In genomic region chr2:169694113-169694893, GRCh38 we compare ENCODE assay signal across 1 cellular context.
TF ChIP-seq lines count a peak whose summit lies in the region.

Gene CFAP210 (minus strand): TSS chr2:169694405. CDS start chr2:169694327, 78 bp downstream.
Gene PHOSPHO2 (plus strand): TSS chr2:169694469. CDS start chr2:169700972, 6,503 bp downstream.

TF ChIP-seq in HepG2, 621 proteins besides CTCF, POLR2A, EP300 and RAD21 (continued from another document and continues in another):
- 0 out of 2 replicates have a peak, but pooled peaks have one; percentile 53 for TF ChIP-seq CENPT (CRISPR knock-in tag; IDR thresholded peaks at IDR 0.05; ENCODE audit: low read depth)
- TF ChIP-seq ZMAT5 (CRISPR knock-in tag; IDR thresholded peaks at IDR 0.05; ENCODE audit: borderline replicate concordance, low read depth): no peak
- no peak for TF ChIP-seq GPBP1L1 (CRISPR knock-in tag; IDR thresholded peaks at IDR 0.05)
- 0 out of 2 replicates have a peak, but pooled peaks have one; percentile 92 for TF ChIP-seq SALL2 (CRISPR knock-in tag; IDR thresholded peaks at IDR 0.05)
- TF ChIP-seq ZNF784 (CRISPR knock-in tag; IDR thresholded peaks at IDR 0.05; ENCODE audit: borderline replicate concordance): peak; percentile 89; the same call in 1 of the 2 replicates
- TF ChIP-seq ZXDC (CRISPR knock-in tag; IDR thresholded peaks at IDR 0.05): peak; percentile 90; the same call in 1 of the 2 replicates
- peak; percentile 51; the same call in 1 of the 2 replicates for TF ChIP-seq ZNF263 (CRISPR knock-in tag; IDR thresholded peaks at IDR 0.05)
- TF ChIP-seq ZNF264 (CRISPR knock-in tag; IDR thresholded peaks at IDR 0.05): peak; percentile 77
- peak; percentile 61; the same call in 1 of the 2 replicates for TF ChIP-seq ZNF800 (CRISPR knock-in tag; IDR thresholded peaks at IDR 0.05)
- no peak for TF ChIP-seq PREB (CRISPR knock-in tag; IDR thresholded peaks at IDR 0.05)
- TF ChIP-seq ZNF350 (CRISPR knock-in tag; IDR thresholded peaks at IDR 0.05; ENCODE audit: borderline replicate concordance, low read depth): peak; percentile 96
- TF ChIP-seq RBM22 (optimal IDR thresholded peaks at IDR 0.05; ENCODE audit: low read length): no peak
- TF ChIP-seq PRDM15 (CRISPR knock-in tag; IDR thresholded peaks at IDR 0.05): no peak
- peak; percentile 77 for TF ChIP-seq GATAD2A (CRISPR knock-in tag; IDR thresholded peaks at IDR 0.05)
- no peak; the same call in 1 of the 2 replicates for TF ChIP-seq GLMP (CRISPR knock-in tag; IDR thresholded peaks at IDR 0.05; ENCODE audit: borderline replicate concordance)
- no peak; the same call in 1 of the 2 replicates for TF ChIP-seq ZNF646 (CRISPR knock-in tag; IDR thresholded peaks at IDR 0.05)
- TF ChIP-seq HCFC1 (IDR thresholded peaks at IDR 0.05; ENCODE audit: low read depth, low read length): peak; percentile 14; the same call in 1 of the 2 replicates
- TF ChIP-seq DDIT3 (CRISPR knock-in tag; IDR thresholded peaks at IDR 0.05): no peak
- no peak for TF ChIP-seq ZNF30 (CRISPR knock-in tag; IDR thresholded peaks at IDR 0.05)
- 0 out of 2 replicates have a peak, but pooled peaks have one; percentile 70 for TF ChIP-seq GATA4 (IDR thresholded peaks at IDR 0.05; ENCODE audit: borderline replicate concordance, low read depth)
- peak; percentile 91 for TF ChIP-seq SMYD3 (CRISPR knock-in tag; IDR thresholded peaks at IDR 0.05)
- no peak; the same call in 1 of the 2 replicates for TF ChIP-seq CCDC6 (CRISPR knock-in tag; IDR thresholded peaks at IDR 0.05)
- peak; percentile 91 for TF ChIP-seq THAP7 (CRISPR knock-in tag; IDR thresholded peaks at IDR 0.05)
- TF ChIP-seq ZNF737 (CRISPR knock-in tag; IDR thresholded peaks at IDR 0.05; ENCODE audit: borderline replicate concordance): peak; percentile 41; the same call in 1 of the 2 replicates
- 0 out of 2 replicates have a peak, but pooled peaks have one; percentile 73 for TF ChIP-seq ZNF660 (CRISPR knock-in tag; IDR thresholded peaks at IDR 0.05; ENCODE audit: borderline replicate concordance, low read depth)
- peak; percentile 96 for TF ChIP-seq HNF1B (CRISPR knock-in tag; IDR thresholded peaks at IDR 0.05)
- no peak for TF ChIP-seq PRMT3 (CRISPR knock-in tag; IDR thresholded peaks at IDR 0.05; ENCODE audit: borderline replicate concordance, low read depth)
- no peak for TF ChIP-seq PAWR (CRISPR knock-in tag; IDR thresholded peaks at IDR 0.05; ENCODE audit: borderline replicate concordance)
